Comparison of ENCODE assay signal across 1 cellular context in genomic region chr17:75516619-75517276, GRCh38.
TF ChIP-seq lines count a peak whose summit lies in the region.

No MANE protein-coding gene starts in this region.

TF ChIP-seq in K562, 482 proteins besides CTCF, POLR2A, EP300 and RAD21 (continued from another document):
- TF ChIP-seq MGA (IDR thresholded peaks at IDR 0.05) (no peak; the same call in 1 of the 2 replicates), POLR2G (IDR thresholded peaks at IDR 0.05; ENCODE audit: low read depth, low read length) (peak; percentile 60), CHCHD3 (CRISPR knock-in tag; IDR thresholded peaks at IDR 0.05) (no peak), DLX4 (CRISPR knock-in tag; IDR thresholded peaks at IDR 0.05) (no peak), HOMEZ (CRISPR knock-in tag; IDR thresholded peaks at IDR 0.05) (no peak), YY1 (IDR thresholded peaks at IDR 0.05; ENCODE audit: borderline replicate concordance in 1 of 3, control insufficient read depth in 1 of 3, extremely low read depth in 1 of 3, insufficient read depth in 3 of 3, insufficient read length in 1 of 3, insufficient replicate concordance in 2 of 3, low read depth in 1 of 3, low read length in 2 of 3) (peak in 1 of 3 experiments; percentile 0), L3MBTL2 (IDR thresholded peaks at IDR 0.05) (peak; percentile 36; the same call in 1 of the 2 replicates), BACH1 (tag; IDR thresholded peaks at IDR 0.05) (no peak), NFIC (IDR thresholded peaks at IDR 0.05) (0 out of 2 replicates have a peak, but pooled peaks have one; percentile 4), NRF1 (conservative IDR thresholded peaks at IDR 0.05 in 1 of 2, IDR thresholded peaks at IDR 0.05 in 1 of 2) (peak; percentile 8 to 32; a peak in 2 of 4 replicates), MBD2 (IDR thresholded peaks at IDR 0.05; ENCODE audit: borderline replicate concordance, low read depth) (peak; percentile 2; the same call in 1 of the 2 replicates), TCF15 (CRISPR knock-in tag; IDR thresholded peaks at IDR 0.05) (no peak)
